25 cellular contexts compared by ENCODE assay signal in genomic region chr12:22562187-22563028, GRCh38. TPM values are rescaled to one million over a fixed set of nuclear protein-coding genes. Genes with fewer than 3 reads are reported as not detected.
DNase-seq lines count a peak whose midpoint lies in the region; ATAC-seq, FAIRE-seq and TF ChIP-seq lines count a peak whose summit lies in the region.
"Had no signal": no experiment of that assay in that cellular context is flagged by ENCODE, and none has a peak within 500 bp of the region (broad histone marks: within the 10 kb centered on the region; RNA-seq: fewer than 3 reads in every experiment).

No MANE protein-coding gene starts in this region.

- FAIRE-seq in pancreas (lab: Jason Lieb, UNC), result no peak
- FAIRE-seq: TTC549 had no signal

- peaks cover 0 to 4% (median 0%) of the 10 kb centered on the region in 3 donors for H3K9me3 ChIP-seq in body of pancreas
- no peaks in the 10 kb centered on the region for H3K9me3 ChIP-seq in pancreas
- H3K9me3 ChIP-seq: left lung, SJCRH30, thyroid gland had no signal

- no peak for TF ChIP-seq POLR2A in body of pancreas (IDR thresholded peaks at IDR 0.05)

- H3K27ac ChIP-seq in body of pancreas (peak overlapping the region in 2 of 4 donors; percentile 16 to 54), pancreas (peak overlapping the region in 2 of 4 donors; percentile 19 to 35), caudate nucleus (ENCODE audit: low read depth, low read length) (no peak overlapping the region)
- H3K27ac ChIP-seq: left lung, SJCRH30, thyroid gland had no signal

- H3K4me1 ChIP-seq in body of pancreas (peaks cover 8% of the 10 kb centered on the region), pancreas (no peaks in the 10 kb centered on the region)
- H3K4me1 ChIP-seq: left lung, SJCRH30, thyroid gland had no signal

- intact Hi-C loops in body of pancreas (cut with DNase I), result no loop called here
- intact Hi-C loops in pancreas (cut with DNase I), result no loop called here

- H3K4me3 ChIP-seq in body of pancreas (no peak overlapping the region), pancreas (no peak overlapping the region)
- H3K4me3 ChIP-seq: left lung, SJCRH30, thyroid gland had no signal

- DNase-seq in NCI-H1417 treated with DMSO at 0.1 percent for 48 hours (lab: John Stamatoyannopoulos, UW) (peak; percentile 52), body of pancreas (no peak), pancreas (no peak), caudate nucleus (lab: John Stamatoyannopoulos, UW) (no peak), foreskin melanocyte (no peak), NAMALWA (ENCODE audit: low spot score) (no peak)
- no peak for DNase-seq in central memory CD4-positive, alpha-beta T cell
- DNase-seq: activated CD4-positive, alpha-beta memory T cell treated with anti-CD3 and anti-CD28 coated beads, Interleukin-2, amount 10 ng/mL, durations not matched to agents 7 days and 5 days; anterior cingulate cortex; CD4-positive, alpha-beta memory T cell; HCEC 1CT; left lung; mesenchymal stem cell; naive B cell; NCI-H187; NCI-H2171 treated with DMSO at 0.1 percent for 48 hours; NCI-H524; nucleus accumbens; SJCRH30; stimulated activated naive CD8-positive, alpha-beta T cell treated with anti-CD3 and anti-CD28 coated beads, Interleukin-15, amount 100 ng/mL, for 72 hours; T-helper 1 cell; thyroid gland had no signal

- WGBS in body of pancreas, 2 donors, result 16 to 37% methylated on average over 2 of the region's 2 CpGs
- WGBS in pancreas, 2 donors, result 22 to 28% methylated on average over 2 of the region's 2 CpGs

- ATAC-seq in GM19351 (IDR thresholded peaks at IDR 0.05; ENCODE audit: unreplicated experiment) (peak; percentile 44), body of pancreas (peak; percentile 63), pancreas (peak; percentile 46 to 81 (median 66))
- ATAC-seq: activated CD4-positive, CD25-positive, alpha-beta regulatory T cell treated with anti-CD3 and anti-CD28 coated beads, Interleukin-2, amount 50 U/mL, for 24 hours; left lung; stimulated activated naive CD8-positive, alpha-beta T cell treated with anti-CD3 and anti-CD28 coated beads, Interleukin-15, amount 100 ng/mL, for 72 hours had no signal

- no peak for TF ChIP-seq CTCF in body of pancreas (IDR thresholded peaks at IDR 0.05)
- TF ChIP-seq CTCF in pancreas (IDR thresholded peaks at IDR 0.05), result no peak

- H3K27me3 ChIP-seq in body of pancreas, result no peaks in the 10 kb centered on the region
- H3K27me3 ChIP-seq in pancreas, result no peaks in the 10 kb centered on the region
- H3K27me3 ChIP-seq: left lung, SJCRH30, thyroid gland had no signal

- H3K36me3 ChIP-seq in body of pancreas (replicated peaks in 1 of 2; ENCODE audit: insufficient read depth in 1 of 2, low read depth in 2 of 2) (no peaks in the 10 kb centered on the region), pancreas (no peaks in the 10 kb centered on the region)
- H3K36me3 ChIP-seq: left lung, SJCRH30, thyroid gland had no signal

RNA-seq across cellular contexts. Expression of gene C2CD5, which starts 18.1 kb away (rescaled TPM):
- total RNA-seq in body of pancreas (10 to 100 TPM; 12.2 to 32.9 TPM), pancreas (10 to 100 TPM; 12.1 to 26.3 (median 16.1) TPM)
- polyA plus RNA-seq in pancreas, result 10 to 100 TPM in 1 of 2 donors, 1 to 10 TPM in 1; 9.6 to 21.6 TPM
